9 cellular contexts compared by ENCODE assay signal in the genomic region with DNA sequence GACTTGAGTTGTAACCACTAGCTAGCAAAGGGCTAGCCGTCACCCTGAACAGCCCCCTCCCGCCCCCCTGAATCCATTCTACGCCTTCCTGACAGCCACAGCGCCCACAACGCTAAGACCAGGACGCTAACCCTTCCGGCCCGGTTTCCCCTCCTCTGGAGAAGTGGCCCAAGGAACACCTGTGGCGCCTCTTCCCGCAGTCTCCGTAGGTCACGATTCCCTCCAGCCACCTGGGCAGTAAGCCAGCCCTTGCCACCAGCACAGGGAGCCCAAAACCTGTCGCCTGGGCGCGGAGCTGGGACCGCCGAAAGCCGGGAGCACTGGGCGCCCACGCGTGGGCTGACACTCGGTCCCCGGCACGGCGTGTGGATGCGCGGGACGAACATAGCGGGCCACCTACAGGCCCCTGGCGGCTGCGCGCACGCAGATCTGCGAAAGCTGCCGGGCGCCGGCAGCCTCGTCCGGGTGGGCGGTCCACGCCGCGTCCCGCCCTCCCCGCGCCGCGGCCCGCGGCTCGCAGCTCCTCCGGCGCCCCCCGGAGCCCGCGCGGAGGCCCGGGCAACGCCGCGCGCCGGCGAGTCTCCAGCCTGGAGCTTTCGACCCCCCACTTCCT. TPM values are rescaled to one million over a fixed set of nuclear protein-coding genes. Genes with fewer than 3 reads are reported as not detected.
A peak's percentile ranks its signal among the peaks of the same experiment; 100 is the strongest.
DNase-seq lines count a peak whose midpoint lies in the region; ATAC-seq, FAIRE-seq and TF ChIP-seq lines count a peak whose summit lies in the region.
"Had no signal": no experiment of that assay in that cellular context is flagged by ENCODE, and none has a peak within 500 bp of the region (broad histone marks: within the 10 kb centered on the region; RNA-seq: fewer than 3 reads in every experiment).

No MANE protein-coding gene starts in this region.

- peak overlapping the region; percentile 96 for H3K4me3 Mint-ChIP-seq in activated CD8-positive, alpha-beta T cell treated with anti-CD3 and anti-CD28 coated beads for 36 hours

- H3K9ac ChIP-seq in ES-I3 (ENCODE audit: low read depth, low read length) = peak overlapping the region; percentile 93

- H3K27me3 ChIP-seq in upper lobe of right lung = no peaks in the 10 kb centered on the region

- H3K4me3 ChIP-seq in epithelial cell of proximal tubule (ENCODE audit: low read depth, low read length) (peak overlapping the region; percentile 77), upper lobe of right lung (peak overlapping the region; percentile 94)

- peak overlapping the region; percentile 90 for H3K27ac Mint-ChIP-seq in activated CD8-positive, alpha-beta T cell treated with anti-CD3 and anti-CD28 coated beads for 36 hours

- peaks cover 51% of the 10 kb centered on the region for H3K36me3 Mint-ChIP-seq in activated CD8-positive, alpha-beta T cell treated with anti-CD3 and anti-CD28 coated beads for 36 hours (ENCODE audit: low read depth)

- CTCF ChIA-PET in activated CD8-positive, alpha-beta T cell treated with anti-CD3 and anti-CD28 coated beads for 36 hours (lab: Charles Lee) = interaction anchor here (0.7 to 4.8 kb wide), 9 partner anchors 11 to 103 kb away, joined by 3 to 36 read pairs (median 5); no protein-coding TSS in a partner anchor

- peaks cover 66% of the 10 kb centered on the region for H3K4me1 Mint-ChIP-seq in activated CD8-positive, alpha-beta T cell treated with anti-CD3 and anti-CD28 coated beads for 36 hours (ENCODE audit: low read depth)

- no peaks in the 10 kb centered on the region for H3K9me3 ChIP-seq in ES-I3 (ENCODE audit: control insufficient read depth, insufficient read depth, low read length)
- no peaks in the 10 kb centered on the region for H3K9me3 ChIP-seq in upper lobe of right lung

- H3K4me1 ChIP-seq in ES-I3 (ENCODE audit: insufficient read depth, low read length) (peaks cover 11% of the 10 kb centered on the region), upper lobe of right lung (peaks cover 67% of the 10 kb centered on the region)

- POLR2A ChIA-PET in activated CD8-positive, alpha-beta T cell treated with anti-CD3 and anti-CD28 coated beads for 36 hours (lab: Charles Lee) = interaction anchor here (0.7 to 36.6 kb wide), 18 partner anchors 1 to 387 kb away, joined by 3 to 1641 read pairs (median 28); partner anchors contain the start of genes IRF1, RAD50, SLC22A4 and SLC22A5

- no peaks in the 10 kb centered on the region for H3K27me3 Mint-ChIP-seq in activated CD8-positive, alpha-beta T cell treated with anti-CD3 and anti-CD28 coated beads for 36 hours

- peak overlapping the region; percentile 98 for H3K27ac ChIP-seq in upper lobe of right lung

- FAIRE-seq in HTR-8/SVneo (lab: Jason Lieb, UNC) = no peak
- FAIRE-seq: colon had no signal

- no peaks in the 10 kb centered on the region for H3K9me3 Mint-ChIP-seq in activated CD8-positive, alpha-beta T cell treated with anti-CD3 and anti-CD28 coated beads for 36 hours

- TF ChIP-seq CTCF in activated CD8-positive, alpha-beta T cell treated with anti-CD3 and anti-CD28 coated beads for 36 hours (IDR thresholded peaks at IDR 0.05) = no peak
- peak; percentile 27 for TF ChIP-seq CTCF in epithelial cell of proximal tubule (conservative IDR thresholded peaks at IDR 0.05; ENCODE audit: low read depth, low read length)
- peak; percentile 23 for TF ChIP-seq CTCF in upper lobe of right lung (IDR thresholded peaks at IDR 0.05)

- H3K36me3 ChIP-seq in ES-I3 (ENCODE audit: insufficient read depth, low read length) (peaks cover 14% of the 10 kb centered on the region), upper lobe of right lung (peaks cover 40% of the 10 kb centered on the region)

- intact Hi-C loops in activated CD8-positive, alpha-beta T cell treated with anti-CD3 and anti-CD28 coated beads for 36 hours (cut with micrococcal nuclease) = loop anchor here (2.0 to 10.0 kb wide), 4 partner anchors 33 to 385 kb away; no protein-coding TSS in a partner anchor
- intact Hi-C loops in upper lobe of right lung (cut with DNase I) = loop anchor here (5.0 kb wide), 1 partner anchor 73 kb away; no protein-coding TSS in a partner anchor

- DNase-seq in HTR-8/SVneo (ENCODE audit: insufficient read length, low spot score) = peak; percentile 45
- DNase-seq in activated CD8-positive, alpha-beta T cell treated with anti-CD3 and anti-CD28 coated beads for 36 hours = peak; percentile 52
- no peak for DNase-seq in epithelial cell of proximal tubule (ENCODE audit: low read depth)
- DNase-seq in myocyte (ENCODE audit: low read depth) = peak; percentile 64
- DNase-seq in upper lobe of right lung = peak; percentile 86
- no peak for DNase-seq in cortex of kidney (lab: John Stamatoyannopoulos, UW)

- ATAC-seq in GM21515 (IDR thresholded peaks at IDR 0.05; ENCODE audit: unreplicated experiment) (peak; percentile 19), upper lobe of right lung (peak; percentile 53)
- ATAC-seq in activated CD8-positive, alpha-beta T cell treated with anti-CD3 and anti-CD28 coated beads for 36 hours = peak; percentile 1

RNA-seq across cellular contexts. Expression of gene IRF1, which starts 0.6 kb away (rescaled TPM):
- 100 to 1,000 TPM; 121 to 128 TPM for total RNA-seq in activated CD8-positive, alpha-beta T cell treated with anti-CD3 and anti-CD28 coated beads for 36 hours
- 33.0 and 41.5 TPM in 2 replicates for total RNA-seq in epithelial cell of proximal tubule
- total RNA-seq in myocyte = 9.8 and 11.7 TPM in 2 replicates
- polyA plus RNA-seq in myocyte (2012) = 37.0 TPM
- total RNA-seq in upper lobe of right lung = 59.5 TPM

RNA-seq across cellular contexts. Expression of gene IL5, which starts 53.3 kb away (rescaled TPM):
- 1 to 10 TPM; 1.6 to 1.7 TPM for total RNA-seq in activated CD8-positive, alpha-beta T cell treated with anti-CD3 and anti-CD28 coated beads for 36 hours
- total RNA-seq in epithelial cell of proximal tubule = not detected in 2 replicates
- not detected in 2 replicates for total RNA-seq in myocyte
- polyA plus RNA-seq in myocyte (2012) = not detected
- not detected for total RNA-seq in upper lobe of right lung

Comparison
In these comparisons a context has a peak if more than half of its experiments do, and no peak if none do; other contexts are left out.
1. ATAC-seq: peak in every context shown above with its lines; median percentile 53 in upper lobe of right lung; 19 in GM21515; 1 in activated CD8-positive, alpha-beta T cell treated with anti-CD3 and anti-CD28 coated beads for 36 hours.
2. DNase-seq: peak in HTR-8/SVneo (single experiment), activated CD8-positive, alpha-beta T cell treated with anti-CD3 and anti-CD28 coated beads for 36 hours (single experiment), myocyte (single experiment) and upper lobe of right lung (single experiment); none in epithelial cell of proximal tubule (single experiment) and cortex of kidney (single experiment).